ENCODE assay signal across 8 cellular contexts in genomic region chr15:78808550-78808949, GRCh38. TPM values are rescaled to one million over a fixed set of nuclear protein-coding genes. Genes with fewer than 3 reads are reported as not detected.
A peak's percentile ranks its signal among the peaks of the same experiment; 100 is the strongest.
DNase-seq lines count a peak whose midpoint lies in the region; ATAC-seq and TF ChIP-seq lines count a peak whose summit lies in the region.

No MANE protein-coding gene starts in this region.

- no peak overlapping the region for H3K4me3 ChIP-seq in H7 (ENCODE audit: insufficient read depth, low read depth, low read length)
- no peak overlapping the region for H3K4me3 ChIP-seq in coronary artery

- H3K4me1 Mint-ChIP-seq in CD4-positive, alpha-beta T cell (ENCODE audit: low read depth) = peaks cover 15% of the 10 kb centered on the region
- H3K4me1 Mint-ChIP-seq in T-helper 17 cell = peaks cover 19% of the 10 kb centered on the region

- CTCF ChIA-PET in CD4-positive, alpha-beta T cell (lab: Charles Lee) = no interaction called here

- intact Hi-C loops in CD4-positive, alpha-beta T cell (cut with DNase I, micrococcal nuclease) = no loop called here

- H3K36me3 ChIP-seq in H7 (replicated peaks; ENCODE audit: control insufficient read depth, insufficient read depth, low read length) = no peaks in the 10 kb centered on the region

- H3K27ac Mint-ChIP-seq in CD4-positive, alpha-beta T cell = no peak overlapping the region
- H3K27ac Mint-ChIP-seq in T-helper 17 cell = no peak overlapping the region

- no peaks in the 10 kb centered on the region for H3K9me3 Mint-ChIP-seq in CD4-positive, alpha-beta T cell

- H3K27ac ChIP-seq in CD4-positive, alpha-beta T cell (ENCODE audit: low read depth, low read length) = no peak overlapping the region
- H3K27ac ChIP-seq in coronary artery = no peak overlapping the region

- no peak for ATAC-seq in CD4-positive, alpha-beta T cell (ENCODE audit: poor library complexity)
- ATAC-seq in T-helper 17 cell = peak; percentile 43
- no peak for ATAC-seq in HG02870 (IDR thresholded peaks at IDR 0.05; ENCODE audit: unreplicated experiment)

- no peaks in the 10 kb centered on the region for H3K36me3 Mint-ChIP-seq in CD4-positive, alpha-beta T cell (ENCODE audit: low read depth)
- H3K36me3 Mint-ChIP-seq in T-helper 17 cell (ENCODE audit: low read depth) = peaks cover 15% of the 10 kb centered on the region

- POLR2A ChIA-PET in CD4-positive, alpha-beta T cell (lab: Charles Lee) = no interaction called here

- H3K4me3 Mint-ChIP-seq in CD4-positive, alpha-beta T cell = peak overlapping the region; percentile 65
- no peak overlapping the region for H3K4me3 Mint-ChIP-seq in T-helper 17 cell

- no peak for DNase-seq in CD4-positive, alpha-beta T cell
- peak; percentile 73 for DNase-seq in H7
- no peak for DNase-seq in T-helper 17 cell
- DNase-seq in glomerular endothelial cell (ENCODE audit: extremely low read depth, low read depth, low spot score) = peak; percentile 12
- DNase-seq in coronary artery (ENCODE audit: low spot score) = no peak
- no peak for DNase-seq in mucosa of gallbladder (ENCODE audit: low spot score)
- no peak for DNase-seq in COLO668 (lab: John Stamatoyannopoulos, UW; ENCODE audit: unreplicated experiment)

- peaks cover 46% of the 10 kb centered on the region for H3K27me3 ChIP-seq in CD4-positive, alpha-beta T cell (ENCODE audit: control insufficient read depth, insufficient read depth, low read length)
- peaks cover 22% of the 10 kb centered on the region for H3K27me3 ChIP-seq in H7 (ENCODE audit: control insufficient read depth, insufficient read depth, low read length)

- H3K27me3 Mint-ChIP-seq in CD4-positive, alpha-beta T cell = peaks cover 44% of the 10 kb centered on the region
- peaks cover 41% of the 10 kb centered on the region for H3K27me3 Mint-ChIP-seq in T-helper 17 cell

- no peak for TF ChIP-seq CTCF in CD4-positive, alpha-beta T cell (IDR thresholded peaks at IDR 0.05)
- no peak for TF ChIP-seq CTCF in coronary artery (IDR thresholded peaks at IDR 0.05)

- H3K9me3 ChIP-seq in CD4-positive, alpha-beta T cell (ENCODE audit: control insufficient read depth, low read length) = peaks cover 11% of the 10 kb centered on the region
- no peaks in the 10 kb centered on the region for H3K9me3 ChIP-seq in T-helper 17 cell (ENCODE audit: control insufficient read depth, low read length, poor library complexity, severe bottlenecking)

RNA-seq across cellular contexts. Expression of gene ADAMTS7, which starts 2.7 kb away (rescaled TPM):
- total RNA-seq in CD4-positive, alpha-beta T cell = under 1 TPM; 0.11 to 0.30 TPM
- 14.3 and 20.2 TPM in 2 replicates for total RNA-seq in H7 (2014; rRNA removed; shearing (Covaris generic))
- total RNA-seq in T-helper 17 cell (not detected), glomerular endothelial cell (83.0 and 105 TPM in 2 replicates), mucosa of gallbladder (13.8 TPM)

Comparison
In these comparisons a context has a peak if more than half of its experiments do, and no peak if none do; other contexts are left out.
1. DNase-seq: peak in H7 (single experiment) and glomerular endothelial cell (single experiment); none in CD4-positive, alpha-beta T cell (0 of 10), T-helper 17 cell (0 of 3), coronary artery (single experiment), mucosa of gallbladder (single experiment) and COLO668 (single experiment).
2. RNA of gene ADAMTS7, which starts 2.7 kb away (total RNA-seq): 83.0 to 105 TPM in glomerular endothelial cell, 14.3 to 20.2 TPM in H7 and 13.8 TPM in mucosa of gallbladder (single experiment); 0.11 to 0.30 TPM in CD4-positive, alpha-beta T cell and not detected in T-helper 17 cell; every median in the first group is over 10 times any median in the second.